Comparison of ENCODE assay signal across 12 cellular contexts in genomic region chr10:89303161-89303560, GRCh38. TPM values are rescaled to one million over a fixed set of nuclear protein-coding genes. Genes with fewer than 3 reads are reported as not detected.
DNase-seq lines count a peak whose midpoint lies in the region; ATAC-seq, FAIRE-seq and TF ChIP-seq lines count a peak whose summit lies in the region.
"Had no signal": no experiment of that assay in that cellular context is flagged by ENCODE, and none has a peak within 500 bp of the region (broad histone marks: within the 10 kb centered on the region; RNA-seq: fewer than 3 reads in every experiment).

No MANE protein-coding gene starts in this region.

- no peak overlapping the region for H2AFZ ChIP-seq in astrocyte (ENCODE audit: low read depth, low read length)
- no peak overlapping the region for H2AFZ ChIP-seq in mesenchymal stem cell (ENCODE audit: low read depth, low read length)

- peaks cover 11% of the 10 kb centered on the region for H3K9me3 Mint-ChIP-seq in activated naive CD4-positive, alpha-beta T cell treated with anti-CD3 and anti-CD28 coated beads, Interleukin-2, amount 50 U/mL, for 24 hours
- H3K9me3 Mint-ChIP-seq in astrocyte (ENCODE audit: unreplicated experiment), result peaks cover 10% of the 10 kb centered on the region
- H3K9me3 Mint-ChIP-seq in type B pancreatic cell, result peaks cover 13% of the 10 kb centered on the region
- H3K9me3 Mint-ChIP-seq in WTC11, result no peaks in the 10 kb centered on the region; the same call in 1 of the 2 replicates

- no peak overlapping the region for H4K91ac ChIP-seq in mesenchymal stem cell (ENCODE audit: low read length)

- H3K9me3 ChIP-seq in astrocyte (ENCODE audit: insufficient read depth, low read depth, low read length) (no peaks in the 10 kb centered on the region), mesenchymal stem cell (ENCODE audit: control insufficient read depth, low read length) (no peaks in the 10 kb centered on the region), tibial artery (no peaks in the 10 kb centered on the region)
- H3K9me3 ChIP-seq: SJSA1 had no signal

- H3K27me3 ChIP-seq in astrocyte (ENCODE audit: insufficient read depth, low read length) (no peaks in the 10 kb centered on the region), mesenchymal stem cell (ENCODE audit: control insufficient read depth in 1 of 2, insufficient read depth in 1 of 2, low read length in 2 of 2) (no peaks in the 10 kb centered on the region), tibial artery (no peaks in the 10 kb centered on the region)
- H3K27me3 ChIP-seq: SJSA1 had no signal

- H3K36me3 ChIP-seq in astrocyte (ENCODE audit: insufficient read depth, low read length), result no peaks in the 10 kb centered on the region
- peaks cover 6 to 24% of the 10 kb centered on the region in 2 experiments for H3K36me3 ChIP-seq in mesenchymal stem cell (ENCODE audit: control insufficient read depth in 1 of 2, insufficient read depth in 2 of 2, low read depth in 1 of 2, low read length in 2 of 2)
- peaks cover 0 to 19% (median 0%) of the 10 kb centered on the region in 3 donors for H3K36me3 ChIP-seq in tibial artery
- H3K36me3 ChIP-seq: SJSA1 had no signal

- intact Hi-C loops in tibial artery (cut with DNase I; ENCODE audit: low total_unique reads), result no loop called here

- H3K27ac ChIP-seq in astrocyte (ENCODE audit: low read depth, low read length), result no peak overlapping the region
- peak overlapping the region; percentile 17 for H3K27ac ChIP-seq in mesenchymal stem cell (ENCODE audit: low read length, poor library complexity, severe bottlenecking)
- H3K27ac ChIP-seq in tibial artery, result peak overlapping the region; percentile 85 to 90
- H3K27ac ChIP-seq: C4-2B, SJSA1 had no signal

- H2BK5ac ChIP-seq in mesenchymal stem cell (ENCODE audit: low read depth, low read length, poor library complexity, severe bottlenecking), result no peak overlapping the region

- peaks cover 13% of the 10 kb centered on the region for H3K79me1 ChIP-seq in mesenchymal stem cell (replicated peaks; ENCODE audit: low read length, poor library complexity, severe bottlenecking)

- no peak overlapping the region for H3K9ac ChIP-seq in astrocyte (ENCODE audit: low read length)
- H3K9ac ChIP-seq in mesenchymal stem cell (ENCODE audit: low read length), result peak overlapping the region; percentile 97

- H3K4me3 ChIP-seq in astrocyte (ENCODE audit: insufficient read depth, low read depth, low read length) (no peak overlapping the region), mesenchymal stem cell (ENCODE audit: insufficient read depth in 1 of 2, low read depth in 1 of 2, low read length in 2 of 2) (peak overlapping the region in 1 of 2 experiments; percentile 83), tibial artery (peak overlapping the region; percentile 53 to 56)
- H3K4me3 ChIP-seq: SJSA1 had no signal

- ATAC-seq in WTC11, result no peak

- CTCF ChIA-PET in WTC11 (lab: Charles Lee), result interaction anchor here (1.3 to 1.7 kb wide), 3 partner anchors 66 to 232 kb away, joined by 3 to 11 read pairs (median 4); partner anchors contain the start of gene SLC16A12

- TF ChIP-seq CTCF in astrocyte (IDR thresholded peaks at IDR 0.05; ENCODE audit: insufficient read depth, low read depth, low read length) (no peak), tibial artery (IDR thresholded peaks at IDR 0.05) (no peak), type B pancreatic cell (conservative IDR thresholded peaks at IDR 0.05) (no peak), WTC11 (IDR thresholded peaks at IDR 0.05) (no peak)

- POLR2A ChIA-PET in WTC11 (lab: Charles Lee), result no interaction called here

- no peak overlapping the region for H2BK120ac ChIP-seq in mesenchymal stem cell (ENCODE audit: low read depth, low read length)

- no peak overlapping the region for H2BK15ac ChIP-seq in mesenchymal stem cell (ENCODE audit: low read depth, poor library complexity, severe bottlenecking)

- H3K4me3 Mint-ChIP-seq in activated naive CD4-positive, alpha-beta T cell treated with anti-CD3 and anti-CD28 coated beads, Interleukin-2, amount 50 U/mL, for 24 hours, result peak overlapping the region; percentile 92
- H3K4me3 Mint-ChIP-seq in astrocyte (ENCODE audit: unreplicated experiment), result peak overlapping the region; percentile 82
- no peak overlapping the region for H3K4me3 Mint-ChIP-seq in type B pancreatic cell
- no peak overlapping the region for H3K4me3 Mint-ChIP-seq in WTC11

- H2AK5ac ChIP-seq in mesenchymal stem cell (ENCODE audit: low read length, severe bottlenecking), result peak overlapping the region; percentile 56

- H3K4me1 ChIP-seq in astrocyte (ENCODE audit: insufficient read depth, low read length) (peaks cover 8% of the 10 kb centered on the region), mesenchymal stem cell (ENCODE audit: control insufficient read depth, insufficient read depth, low read depth, low read length) (peaks cover 4% of the 10 kb centered on the region), tibial artery (peaks cover 0 to 60% (median 27%) of the 10 kb centered on the region in 4 donors)

- peaks cover 43% of the 10 kb centered on the region for H3K36me3 Mint-ChIP-seq in activated naive CD4-positive, alpha-beta T cell treated with anti-CD3 and anti-CD28 coated beads, Interleukin-2, amount 50 U/mL, for 24 hours
- H3K36me3 Mint-ChIP-seq in astrocyte (ENCODE audit: low read depth, unreplicated experiment) (peaks cover 7% of the 10 kb centered on the region), type B pancreatic cell (peaks cover 3% of the 10 kb centered on the region), WTC11 (no peaks in the 10 kb centered on the region)

- H3K4me1 Mint-ChIP-seq in activated naive CD4-positive, alpha-beta T cell treated with anti-CD3 and anti-CD28 coated beads, Interleukin-2, amount 50 U/mL, for 24 hours, result peaks cover 67% of the 10 kb centered on the region
- H3K4me1 Mint-ChIP-seq in astrocyte (ENCODE audit: low read depth, unreplicated experiment) (peaks cover 28% of the 10 kb centered on the region), type B pancreatic cell (ENCODE audit: unreplicated experiment) (peaks cover 10% of the 10 kb centered on the region), WTC11 (peaks cover 16% of the 10 kb centered on the region)

- H3K23ac ChIP-seq in mesenchymal stem cell (ENCODE audit: low read length in 2 of 2), result no peak overlapping the region

- H2BK12ac ChIP-seq in mesenchymal stem cell (ENCODE audit: low read length in 2 of 2), result no peak overlapping the region

- DNase-seq in activated naive CD4-positive, alpha-beta T cell treated with anti-CD3 and anti-CD28 coated beads, Interleukin-2, amount 50 U/mL, for 16 hours, result no peak
- DNase-seq in astrocyte (ENCODE audit: low read depth) (no peak), mesenchymal stem cell (no peak), tibial artery (no peak), type B pancreatic cell (ENCODE audit: extremely low spot score, unreplicated experiment) (no peak), WTC11 (ENCODE audit: low spot score) (no peak)
- no peak for DNase-seq in central memory CD4-positive, alpha-beta T cell
- DNase-seq: activated gamma-delta T cell treated with Interleukin-2 at 50 U/mL for 16 hours, NCI-H2171 treated with DMSO at 0.1 percent for 48 hours had no signal

- H3K79me2 ChIP-seq in astrocyte (ENCODE audit: insufficient read depth, low read length), result no peaks in the 10 kb centered on the region

- H4K8ac ChIP-seq in mesenchymal stem cell (ENCODE audit: low read length), result no peak overlapping the region

- no peak overlapping the region for H3K14ac ChIP-seq in mesenchymal stem cell (ENCODE audit: low read length in 2 of 2)

- H3K27me3 Mint-ChIP-seq in activated naive CD4-positive, alpha-beta T cell treated with anti-CD3 and anti-CD28 coated beads, Interleukin-2, amount 50 U/mL, for 24 hours, result no peaks in the 10 kb centered on the region
- H3K27me3 Mint-ChIP-seq in astrocyte (ENCODE audit: low read depth, unreplicated experiment) (no peaks in the 10 kb centered on the region), type B pancreatic cell (no peaks in the 10 kb centered on the region), WTC11 (ENCODE audit: low read depth) (no peaks in the 10 kb centered on the region)

- no peaks in the 10 kb centered on the region for H4K20me1 ChIP-seq in astrocyte (ENCODE audit: insufficient read depth, low read length)

- H3K4ac ChIP-seq in mesenchymal stem cell (ENCODE audit: low read depth in 1 of 2, low read length in 2 of 2), result no peak overlapping the region

- FAIRE-seq in astrocyte (lab: Jason Lieb, UNC), result no peak

- 85% methylated on average over 2 of the region's 2 CpGs for WGBS in mesenchymal stem cell

- H3K18ac ChIP-seq in mesenchymal stem cell (ENCODE audit: low read depth in 1 of 2, low read length in 2 of 2), result peak overlapping the region; percentile 12 to 29

- H3K4me2 ChIP-seq in astrocyte (ENCODE audit: low read length) (no peak overlapping the region), mesenchymal stem cell (ENCODE audit: low read length, poor library complexity, severe bottlenecking) (peak overlapping the region; percentile 29)

- peak overlapping the region; percentile 9 for H3K27ac Mint-ChIP-seq in activated naive CD4-positive, alpha-beta T cell treated with anti-CD3 and anti-CD28 coated beads, Interleukin-2, amount 50 U/mL, for 24 hours
- H3K27ac Mint-ChIP-seq in astrocyte (ENCODE audit: unreplicated experiment) (no peak overlapping the region), type B pancreatic cell (no peak overlapping the region), WTC11 (no peak overlapping the region)

TF ChIP-seq in WTC11, 78 proteins besides CTCF, POLR2A, EP300 and RAD21 (continues in another document):
- no peak for TF ChIP-seq ZNF317 (CRISPR knock-in tag; IDR thresholded peaks at IDR 0.05; ENCODE audit: borderline replicate concordance, low read depth)
- no peak for TF ChIP-seq SP1 (CRISPR knock-in tag; conservative IDR thresholded peaks at IDR 0.05)
- no peak for TF ChIP-seq ATF1 (CRISPR knock-in tag; IDR thresholded peaks at IDR 0.05)
- no peak for TF ChIP-seq MYBL2 (CRISPR knock-in tag; IDR thresholded peaks at IDR 0.05)
- TF ChIP-seq ZNF671 (CRISPR knock-in tag; IDR thresholded peaks at IDR 0.05), result no peak

RNA-seq across cellular contexts. Expression of gene IFIT2, which starts 1.3 kb away (rescaled TPM):
- total RNA-seq in astrocyte, result 36.0 and 42.0 TPM in 2 replicates
- polyA plus RNA-seq in mesenchymal stem cell (2013, experiment 1 of 2), result 4.6 TPM
- 4.7 TPM for polyA plus RNA-seq in mesenchymal stem cell (2013, experiment 2 of 2)
- 1.3 and 1.4 TPM in 2 replicates for total RNA-seq in type B pancreatic cell (ENCODE audit: low replicate concordance)
- 0.07 to 0.15 TPM (median 0.14 TPM) in 3 replicates for total RNA-seq in WTC11 (2021)

RNA-seq across cellular contexts. Expression of gene IFIT3, which starts 24.6 kb away (rescaled TPM):
- total RNA-seq in astrocyte (171 and 193 TPM in 2 replicates), type B pancreatic cell (ENCODE audit: low replicate concordance) (4.9 and 9.4 TPM in 2 replicates), WTC11 (2021) (0.14 to 0.42 TPM (median 0.39 TPM) in 3 replicates)
- polyA plus RNA-seq in mesenchymal stem cell (2013, experiment 1 of 2), result 29.1 TPM
- 30.3 TPM for polyA plus RNA-seq in mesenchymal stem cell (2013, experiment 2 of 2)

RNA-seq across cellular contexts. Expression of gene LIPA, which starts 51.6 kb away (rescaled TPM):
- total RNA-seq in astrocyte, result 70.1 and 70.2 TPM in 2 replicates
- 180 TPM for polyA plus RNA-seq in mesenchymal stem cell (2013, experiment 1 of 2)
- 188 TPM for polyA plus RNA-seq in mesenchymal stem cell (2013, experiment 2 of 2)
- total RNA-seq in type B pancreatic cell (ENCODE audit: low replicate concordance), result 26.9 and 46.4 TPM in 2 replicates
- total RNA-seq in WTC11 (2021), result 32.9 to 47.3 TPM (median 37.8 TPM) in 3 replicates

Comparison
In these comparisons a context has a peak if more than half of its experiments do, and no peak if none do; other contexts are left out.
1. H3K4me3 Mint-ChIP-seq: peak in activated naive CD4-positive, alpha-beta T cell treated with anti-CD3 and anti-CD28 coated beads, Interleukin-2, amount 50 U/mL, for 24 hours (single experiment) and astrocyte (single experiment); none in type B pancreatic cell (single experiment) and WTC11 (single experiment).
2. RNA of gene IFIT2, which starts 1.3 kb away (total RNA-seq): 36.0 to 42.0 TPM in astrocyte; 1.3 to 1.4 TPM in type B pancreatic cell and 0.07 to 0.15 TPM in WTC11; every median in the first group is over 10 times any median in the second.
3. RNA of gene IFIT3, which starts 24.6 kb away (total RNA-seq): 171 to 193 TPM in astrocyte; 4.9 to 9.4 TPM in type B pancreatic cell and 0.14 to 0.42 TPM in WTC11; every median in the first group is over 10 times any median in the second.